8 cellular contexts compared by ENCODE assay signal in the genomic region with DNA sequence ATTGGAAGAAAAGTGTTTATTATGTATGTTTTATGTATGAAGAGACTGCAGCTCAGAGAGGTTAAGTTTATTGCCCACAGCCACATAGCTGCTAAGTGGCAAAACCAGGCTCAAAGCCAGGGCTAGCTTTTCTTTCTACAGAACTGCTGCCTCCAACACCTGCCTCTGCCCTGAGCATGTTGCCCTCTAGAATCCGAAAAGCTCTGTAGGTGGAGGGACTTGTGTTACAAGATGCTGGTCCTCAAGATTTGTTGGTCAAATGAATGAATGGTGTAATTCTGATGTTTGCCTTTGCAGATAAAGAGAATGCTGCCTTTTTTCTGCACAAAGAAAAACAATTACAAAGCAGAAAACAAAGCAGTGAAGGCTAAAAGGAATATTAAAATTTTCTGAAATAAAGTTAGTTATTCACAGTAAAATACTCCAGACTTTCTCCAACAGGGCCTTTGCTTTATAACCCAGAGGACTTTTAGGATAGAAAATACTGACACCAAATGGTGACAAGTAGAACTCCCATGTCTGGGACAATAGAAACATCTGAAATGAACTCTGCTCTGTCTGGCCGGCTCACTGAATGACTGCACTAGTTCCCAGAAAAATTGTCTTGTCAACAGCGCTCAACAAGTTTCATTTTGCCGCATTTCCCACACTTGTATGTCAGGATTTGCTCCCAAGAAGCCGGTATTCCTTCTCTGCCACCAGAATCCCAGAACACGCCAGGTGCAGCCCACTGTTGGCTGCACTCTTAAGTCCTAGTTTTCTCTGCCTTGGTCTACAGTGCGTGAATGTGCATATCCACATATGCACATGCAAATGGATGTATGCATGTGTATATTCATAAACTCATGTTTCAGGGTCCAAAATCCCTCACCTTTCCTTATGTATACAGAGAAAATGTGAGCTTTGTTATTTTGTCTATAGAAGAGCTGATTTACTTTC. TPM values are rescaled to one million over a fixed set of nuclear protein-coding genes. Genes with fewer than 3 reads are reported as not detected.
DNase-seq lines count a peak whose midpoint lies in the region; ATAC-seq and TF ChIP-seq lines count a peak whose summit lies in the region.

No MANE protein-coding gene starts in this region.

- peak; percentile 54 for ATAC-seq in GM19043 (IDR thresholded peaks at IDR 0.05; ENCODE audit: low read depth, unreplicated experiment)

- H3K4me3 ChIP-seq in fibroblast of mammary gland (ENCODE audit: control insufficient read depth, low read depth, low read length) = no peak overlapping the region
- no peak overlapping the region for H3K4me3 ChIP-seq in parathyroid adenoma (ENCODE audit: low read depth, low read length)

- H3K27me3 Mint-ChIP-seq in glutamatergic neuron (ENCODE audit: unreplicated experiment) = no peaks in the 10 kb centered on the region

- no peaks in the 10 kb centered on the region for H3K9me3 Mint-ChIP-seq in glutamatergic neuron (ENCODE audit: unreplicated experiment)

- no peak overlapping the region for H3K27ac Mint-ChIP-seq in glutamatergic neuron (ENCODE audit: unreplicated experiment)

- no peaks in the 10 kb centered on the region for H3K9me3 ChIP-seq in parathyroid adenoma (ENCODE audit: control insufficient read depth, low read length)

- peaks cover 3% of the 10 kb centered on the region for H3K4me1 ChIP-seq in parathyroid adenoma

- peak; percentile 70 for DNase-seq in DMS114 treated with DMSO at 0.1 percent for 48 hours (lab: John Stamatoyannopoulos, UW; ENCODE audit: unreplicated experiment)
- peak; percentile 70 for DNase-seq in HT-29 (ENCODE audit: low spot score)
- peak; percentile 62 for DNase-seq in SHP77 treated with DMSO at 0.1 percent for 48 hours (lab: John Stamatoyannopoulos, UW)
- DNase-seq in fibroblast of mammary gland (ENCODE audit: low read depth) = peak; percentile 57
- no peak for DNase-seq in glutamatergic neuron
- no peak for DNase-seq in activated T-cell treated with anti-CD3 and anti-CD28 coated beads, Interleukin-2, amount 50 U/mL, for 1 hour

- no peaks in the 10 kb centered on the region for H3K79me2 ChIP-seq in parathyroid adenoma

- no peak overlapping the region for H3K9ac ChIP-seq in parathyroid adenoma

- no peaks in the 10 kb centered on the region for H3K27me3 ChIP-seq in parathyroid adenoma (ENCODE audit: control insufficient read depth, insufficient read depth, low read length)

- H3K36me3 ChIP-seq in parathyroid adenoma (ENCODE audit: control insufficient read depth, insufficient read depth, low read length) = no peaks in the 10 kb centered on the region

- H2AFZ ChIP-seq in parathyroid adenoma = no peak overlapping the region

- TF ChIP-seq CTCF in fibroblast of mammary gland (conservative IDR thresholded peaks at IDR 0.05; ENCODE audit: control insufficient read depth, insufficient read depth, low read depth, low read length) (peak; percentile 47), parathyroid adenoma (IDR thresholded peaks at IDR 0.05) (peak; percentile 67), glutamatergic neuron (IDR thresholded peaks at IDR 0.05; ENCODE audit: partially characterized antibody, unreplicated experiment) (no peak)

- no peak overlapping the region for H3K4me3 Mint-ChIP-seq in glutamatergic neuron (ENCODE audit: unreplicated experiment)

- H3K27ac ChIP-seq in parathyroid adenoma = no peak overlapping the region

- H3K36me3 Mint-ChIP-seq in glutamatergic neuron (ENCODE audit: unreplicated experiment) = no peaks in the 10 kb centered on the region

- H3K4me1 Mint-ChIP-seq in glutamatergic neuron (ENCODE audit: low read depth, unreplicated experiment) = peaks cover 3% of the 10 kb centered on the region

- no peak overlapping the region for H3K4me2 ChIP-seq in parathyroid adenoma (ENCODE audit: low read length)

RNA-seq across cellular contexts. Expression of gene DNTT, which starts 11.0 kb away (rescaled TPM):
- total RNA-seq in HT-29 (2014; rRNA removed; shearing (Covaris generic)) = not detected in 2 replicates
- total RNA-seq in glutamatergic neuron (ENCODE audit: unreplicated experiment) = not detected

RNA-seq across cellular contexts. Expression of gene BLNK, which starts 21.9 kb away (rescaled TPM):
- 0.08 and 0.16 TPM in 2 replicates for total RNA-seq in HT-29 (2014; rRNA removed; shearing (Covaris generic))
- not detected for total RNA-seq in glutamatergic neuron (ENCODE audit: unreplicated experiment)

Comparison
In these comparisons a context has a peak if more than half of its experiments do, and no peak if none do; other contexts are left out.
1. DNase-seq: peak in DMS114 treated with DMSO at 0.1 percent for 48 hours (single experiment), HT-29 (single experiment), SHP77 treated with DMSO at 0.1 percent for 48 hours (single experiment) and fibroblast of mammary gland (single experiment); none in glutamatergic neuron (single experiment) and activated T-cell treated with anti-CD3 and anti-CD28 coated beads, Interleukin-2, amount 50 U/mL, for 1 hour (single experiment).